ENCODE assay signal across 8 cellular contexts in genomic region chr14:75981826-75982723, GRCh38. TPM values are rescaled to one million over a fixed set of nuclear protein-coding genes. Genes with fewer than 3 reads are reported as not detected.
DNase-seq lines count a peak whose midpoint lies in the region; ATAC-seq and TF ChIP-seq lines count a peak whose summit lies in the region.

TGFB3 (minus strand) TSS chr14:75981995; CDS start chr14:75980893, 1,102 bp downstream.

- H3K36me3 ChIP-seq in kidney epithelial cell (ENCODE audit: control insufficient read depth, insufficient read depth, low read length), result no peaks in the 10 kb centered on the region

- H3K4me3 ChIP-seq in GM12875 (ENCODE audit: low read depth, low read length), result peak within 1 kb of the TSS; percentile 73
- H3K4me3 ChIP-seq in kidney epithelial cell (ENCODE audit: low read depth, low read length), result peak within 1 kb of the TSS; percentile 67

- H3K27me3 ChIP-seq in kidney epithelial cell (ENCODE audit: control insufficient read depth, insufficient read depth, low read length), result peaks cover 3% of the 10 kb centered on the region

- peak; percentile 77 for TF ChIP-seq CTCF in GM12875 (IDR thresholded peaks at IDR 0.05; ENCODE audit: borderline replicate concordance, insufficient read depth, low read depth, low read length)
- peak; percentile 69 for TF ChIP-seq CTCF in kidney epithelial cell (IDR thresholded peaks at IDR 0.05; ENCODE audit: insufficient read depth, low read length, poor library complexity, severe bottlenecking)

- ATAC-seq in HG03135 (IDR thresholded peaks at IDR 0.05; ENCODE audit: unreplicated experiment), result peak; percentile 42
- no peak for ATAC-seq in GM21360 (IDR thresholded peaks at IDR 0.05; ENCODE audit: unreplicated experiment)

- DNase-seq in NCI-H345 treated with DMSO at 0.1 percent for 48 hours (lab: John Stamatoyannopoulos, UW; ENCODE audit: unreplicated experiment) (peak; percentile 76), cerebellar cortex (ENCODE audit: low spot score) (peak; percentile 72), kidney epithelial cell (ENCODE audit: low read depth) (peak; percentile 57)
- peak; percentile 70 for DNase-seq in activated CD4-positive, alpha-beta T cell treated with anti-CD3 and anti-CD28 coated beads for 1 hour
- peak; percentile 72 for DNase-seq in stimulated activated CD4-positive, alpha-beta T cell treated with anti-CD3 and anti-CD28 coated beads, Interleukin-12 subunit alpha, Interleukin-12 subunit beta, amount 100 ng/mL, for 4 hours

RNA-seq across cellular contexts. Expression of gene TGFB3, which starts in this region (rescaled TPM):
- total RNA-seq in kidney epithelial cell, result 1.4 and 3.1 TPM in 2 replicates
